ENCODE assay signal across 29 cellular contexts in genomic region chr2:30653847-30654246, GRCh38.
DNase-seq lines count a peak whose midpoint lies in the region; ATAC-seq and TF ChIP-seq lines count a peak whose summit lies in the region.
"Had no signal": no experiment of that assay in that cellular context is flagged by ENCODE, and none has a peak within 500 bp of the region (broad histone marks: within the 10 kb centered on the region; RNA-seq: fewer than 3 reads in every experiment).

No MANE protein-coding gene starts in this region.

- ATAC-seq in psoas muscle (peak; percentile 26 to 77 (median 66)), GM19395 (IDR thresholded peaks at IDR 0.05; ENCODE audit: unreplicated experiment) (no peak)
- ATAC-seq: esophagus mucosa; stimulated activated memory B cell treated with anti-CD40 and anti-IgM and Interleukin-4, amounts not matched to agents 10 μg/mL and 1 μg/mL and 100 μg/mL, for 72 hours had no signal

- DNase-seq in DMS53 (lab: John Stamatoyannopoulos, UW) (peak; percentile 51), DMS53 treated with DMSO at 0.1 percent for 48 hours (lab: John Stamatoyannopoulos, UW; ENCODE audit: unreplicated experiment) (no peak), SK-MEL-5 (ENCODE audit: low read depth, low spot score) (peak; percentile 19), fibroblast of peridontal ligament (ENCODE audit: extremely low read depth) (peak; percentile 70), psoas muscle (peak; percentile 48 to 68), uterus (no peak)
- DNase-seq in stimulated activated CD4-positive, alpha-beta T cell treated with anti-CD3 and anti-CD28 coated beads, Interleukin-2, amount 100 ng/mL, for 48 hours, result no peak
- DNase-seq: activated CD8-positive, alpha-beta memory T cell treated with anti-CD3 and anti-CD28 coated beads for 24 hours; activated gamma-delta T cell; CD4-positive, CD25-positive, alpha-beta regulatory T cell; DND-41; dorsolateral prefrontal cortex; kidney; NCI-H1417; NCI-H2171 treated with DMSO at 0.1 percent for 48 hours; NCI-H82; occipital lobe; Peyer's patch; spleen; SW 1271; upper lobe of left lung had no signal

- H3K9me3 ChIP-seq in psoas muscle (no peaks in the 10 kb centered on the region), uterus (no peaks in the 10 kb centered on the region)
- H3K9me3 ChIP-seq: ascending aorta, Peyer's patch, spleen, upper lobe of left lung had no signal

- intact Hi-C loops in psoas muscle (cut with DNase I) (loop anchor here in 1 of 2 donors (2.0 kb wide), 1 partner anchor 37 kb away; no protein-coding TSS in a partner anchor), uterus (cut with DNase I; ENCODE audit: low total_unique reads) (no loop called here)

- H3K36me3 ChIP-seq in psoas muscle (ENCODE audit: insufficient read depth in 1 of 2, low read depth in 1 of 2) (no peaks in the 10 kb centered on the region), uterus (no peaks in the 10 kb centered on the region)
- H3K36me3 ChIP-seq: ascending aorta, Peyer's patch, spleen, upper lobe of left lung had no signal

- TF ChIP-seq CTCF in psoas muscle (IDR thresholded peaks at IDR 0.05) (no peak), uterus (IDR thresholded peaks at IDR 0.05) (no peak)

- H3K27ac ChIP-seq in psoas muscle (no peak overlapping the region), uterus (no peak overlapping the region)
- H3K27ac ChIP-seq: 22Rv1, ascending aorta, dorsolateral prefrontal cortex, hepatocyte, HL-60, KMS-11, Peyer's patch, spleen, upper lobe of left lung had no signal

- WGBS in psoas muscle, 3 donors, result 17 to 46% (median 33%) methylated on average over 2 of the region's 2 CpGs

- no peak for TF ChIP-seq POLR2A in uterus (IDR thresholded peaks at IDR 0.05)

- H3K4me3 ChIP-seq in psoas muscle (no peak overlapping the region), uterus (no peak overlapping the region)
- H3K4me3 ChIP-seq: ascending aorta, dorsolateral prefrontal cortex, hepatocyte, Peyer's patch, spleen, upper lobe of left lung had no signal

- in situ Hi-C loops in SK-MEL-5 (cut with HindIII; ENCODE audit: low pct_unique_long_range_greater_than_20kb, low sequenced_read_pairs), result no loop called here

- H3K4me1 ChIP-seq in psoas muscle (peaks cover 28% of the 10 kb centered on the region), uterus (no peaks in the 10 kb centered on the region)
- H3K4me1 ChIP-seq: ascending aorta, Peyer's patch, spleen, upper lobe of left lung had no signal

- H3K27me3 ChIP-seq in psoas muscle (ENCODE audit: insufficient read depth in 3 of 3, low read length in 2 of 3), result no peaks in the 10 kb centered on the region
- no peaks in the 10 kb centered on the region for H3K27me3 ChIP-seq in uterus
- H3K27me3 ChIP-seq: ascending aorta, dorsolateral prefrontal cortex, hepatocyte, Peyer's patch, spleen, upper lobe of left lung had no signal

Comparison
In these comparisons a context has a peak if more than half of its experiments do, and no peak if none do; other contexts are left out.
1. DNase-seq: peak in DMS53 (single experiment), SK-MEL-5 (single experiment), fibroblast of peridontal ligament (single experiment) and psoas muscle (2 of 2); none in DMS53 treated with DMSO at 0.1 percent for 48 hours (single experiment), stimulated activated CD4-positive, alpha-beta T cell treated with anti-CD3 and anti-CD28 coated beads, Interleukin-2, amount 100 ng/mL, for 48 hours (0 of 2) and uterus (0 of 2).